Comparison of ENCODE assay signal across 17 cellular contexts in genomic region chr3:145272684-145273083, GRCh38.
A peak's percentile ranks its signal among the peaks of the same experiment; 100 is the strongest.
DNase-seq lines count a peak whose midpoint lies in the region; ATAC-seq, FAIRE-seq and TF ChIP-seq lines count a peak whose summit lies in the region.
"Had no signal": no experiment of that assay in that cellular context is flagged by ENCODE, and none has a peak within 500 bp of the region (broad histone marks: within the 10 kb centered on the region; RNA-seq: fewer than 3 reads in every experiment).

No MANE protein-coding gene starts in this region.

- 17 to 26% methylated on average over 3 of the region's 3 CpGs for WGBS in gastroesophageal sphincter (ENCODE audit: low coverage in 1 of 2), 2 donors

- TF ChIP-seq POLR2A in gastroesophageal sphincter (IDR thresholded peaks at IDR 0.05), result no peak
- TF ChIP-seq POLR2A in gastrocnemius medialis (IDR thresholded peaks at IDR 0.05), result no peak
- TF ChIP-seq POLR2A in vagina (IDR thresholded peaks at IDR 0.05), result no peak

- H3K4me1 ChIP-seq in gastroesophageal sphincter, result no peaks in the 10 kb centered on the region
- no peaks in the 10 kb centered on the region for H3K4me1 ChIP-seq in gastrocnemius medialis
- no peaks in the 10 kb centered on the region for H3K4me1 ChIP-seq in vagina

- H3K27me3 ChIP-seq in gastroesophageal sphincter (no peaks in the 10 kb centered on the region), gastrocnemius medialis (no peaks in the 10 kb centered on the region), vagina (no peaks in the 10 kb centered on the region)

- FAIRE-seq in endometrium (lab: Jason Lieb, UNC), result peak; percentile 97

- no peak for TF ChIP-seq EP300 in gastroesophageal sphincter (IDR thresholded peaks at IDR 0.05)

- H3K9me3 ChIP-seq in gastroesophageal sphincter (peaks cover 0 to 20% (median 0%) of the 10 kb centered on the region in 3 donors), gastrocnemius medialis (no peaks in the 10 kb centered on the region), vagina (no peaks in the 10 kb centered on the region)

- DNase-seq in SK-N-DZ (ENCODE audit: low spot score), result peak; percentile 10
- DNase-seq in gastrocnemius medialis, result no peak
- no peak for DNase-seq in HK-2 (ENCODE audit: unreplicated experiment)
- no peak for DNase-seq in vagina (ENCODE audit: extremely low spot score in 2 of 2)
- no peak for DNase-seq in mesenteric fat pad (ENCODE audit: low spot score)
- DNase-seq: COR-L47, H9, IMR-90, NCI-H1417 treated with DMSO at 0.1 percent for 48 hours, NCI-H2029, NCI-H510A, NCI-H82, SHP77 had no signal

- intact Hi-C loops in gastrocnemius medialis (cut with DNase I; ENCODE audit: low total_unique reads) (no loop called here), vagina (cut with DNase I) (no loop called here)

- H3K36me3 ChIP-seq in gastroesophageal sphincter, result no peaks in the 10 kb centered on the region
- H3K36me3 ChIP-seq in gastrocnemius medialis, result no peaks in the 10 kb centered on the region
- no peaks in the 10 kb centered on the region for H3K36me3 ChIP-seq in vagina

- H3K4me3 ChIP-seq in gastroesophageal sphincter (no peak overlapping the region), gastrocnemius medialis (no peak overlapping the region), vagina (no peak overlapping the region)

- in situ Hi-C loops in gastrocnemius medialis (cut with MboI; ENCODE audit: low sequenced_read_pairs in 4 of 4), result no loop called here

- TF ChIP-seq CTCF in gastroesophageal sphincter (IDR thresholded peaks at IDR 0.05), result no peak
- no peak for TF ChIP-seq CTCF in gastrocnemius medialis (IDR thresholded peaks at IDR 0.05 in 4 of 5, conservative IDR thresholded peaks at IDR 0.05 in 1 of 5)
- no peak for TF ChIP-seq CTCF in vagina (IDR thresholded peaks at IDR 0.05)

- H3K27ac ChIP-seq in gastroesophageal sphincter, result no peak overlapping the region
- H3K27ac ChIP-seq in gastrocnemius medialis, result no peak overlapping the region
- H3K27ac ChIP-seq in vagina, result no peak overlapping the region
- H3K27ac ChIP-seq: C4-2B had no signal

- ATAC-seq in gastroesophageal sphincter (peak; percentile 85), gastrocnemius medialis (peak; percentile 56 to 63)
- ATAC-seq: Panc1 had no signal
